In the genomic region with DNA sequence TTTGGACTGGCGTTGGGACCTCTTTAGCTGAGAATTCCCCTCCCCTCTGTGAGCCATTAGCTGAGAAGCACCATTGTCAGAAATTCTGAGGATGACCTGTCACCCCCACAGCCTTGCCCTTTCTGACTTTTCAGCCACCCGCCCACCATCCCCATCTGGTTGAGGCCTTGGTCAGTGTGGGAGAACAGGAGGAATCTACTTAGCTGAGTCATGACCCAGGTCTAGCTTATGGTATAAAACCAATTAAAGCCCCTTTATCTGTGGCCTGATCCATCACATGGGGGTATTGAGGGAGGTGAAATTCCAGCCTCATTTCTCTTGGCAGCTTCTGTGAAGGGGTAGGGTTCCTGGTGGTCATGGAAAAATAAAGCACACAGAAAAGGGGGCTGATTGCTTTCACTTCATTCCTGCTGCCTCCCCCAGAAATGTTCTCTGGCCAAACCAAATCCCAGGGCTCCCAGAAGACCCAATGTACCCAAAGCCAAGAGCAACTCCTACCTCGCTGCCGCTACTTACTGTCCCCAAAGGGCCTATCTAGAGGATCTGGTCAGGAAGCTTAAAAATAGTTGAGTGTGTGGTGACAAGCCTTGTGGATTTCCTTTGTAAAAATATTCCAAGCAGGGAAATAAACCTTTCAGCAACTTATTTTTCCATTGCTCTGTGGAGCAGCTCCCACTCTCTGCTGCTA, we compare ENCODE assay signal across 22 cellular contexts.
DNase-seq lines count a peak whose midpoint lies in the region; ATAC-seq, FAIRE-seq and TF ChIP-seq lines count a peak whose summit lies in the region.
"Had no signal": no experiment of that assay in that cellular context is flagged by ENCODE, and none has a peak within 500 bp of the region (broad histone marks: within the 10 kb centered on the region; RNA-seq: fewer than 3 reads in every experiment).

No MANE protein-coding gene starts in this region.

- no peaks in the 10 kb centered on the region for H3K9me3 ChIP-seq in BLaER1 treated with 17β-estradiol and CSF1 and Interleukin-3, amounts not matched to agents 10 nM and 100 nM (replicated peaks in 1 of 11)
- no peaks in the 10 kb centered on the region for H3K9me3 ChIP-seq in osteoblast (ENCODE audit: low read depth, low read length)
- H3K9me3 ChIP-seq: lower lobe of right lung, spleen had no signal

- H3K27ac Mint-ChIP-seq in T-helper 2 cell treated with Interferon-gamma antibody and Interleukin-4, amounts not matched to agents 5 μg/mL and 100 μg/mL, for 36 hours, result no peak overlapping the region
- H3K27ac Mint-ChIP-seq in activated CD8-positive, alpha-beta T cell treated with anti-CD3 and anti-CD28 coated beads, Interleukin-2, amount 10 ng/mL, durations not matched to agents 7 days and 5 days, result no peak overlapping the region
- H3K27ac Mint-ChIP-seq: activated CD8-positive, alpha-beta T cell treated with anti-CD3 and anti-CD28 coated beads for 36 hours; activated naive CD4-positive, alpha-beta T cell treated with anti-CD3 and anti-CD28 coated beads for 36 hours; CD8-positive, alpha-beta memory T cell; immature natural killer cell; progenitor cell of endocrine pancreas had no signal

- no peak overlapping the region for H3K9ac ChIP-seq in BLaER1 treated with 17β-estradiol and CSF1 and Interleukin-3, amounts not matched to agents 10 nM and 100 nM

- no peaks in the 10 kb centered on the region for H3K36me3 Mint-ChIP-seq in T-helper 2 cell treated with Interferon-gamma antibody and Interleukin-4, amounts not matched to agents 5 μg/mL and 100 μg/mL, for 36 hours (ENCODE audit: low read depth)
- no peaks in the 10 kb centered on the region for H3K36me3 Mint-ChIP-seq in activated CD8-positive, alpha-beta T cell treated with anti-CD3 and anti-CD28 coated beads, Interleukin-2, amount 10 ng/mL, durations not matched to agents 7 days and 5 days (ENCODE audit: low read depth)
- H3K36me3 Mint-ChIP-seq: CD8-positive, alpha-beta memory T cell; immature natural killer cell had no signal

- no peak for ATAC-seq in activated CD8-positive, alpha-beta T cell treated with anti-CD3 and anti-CD28 coated beads, Interleukin-2, amount 10 ng/mL, durations not matched to agents 7 days and 5 days
- no peak for ATAC-seq in HG02884 (IDR thresholded peaks at IDR 0.05; ENCODE audit: unreplicated experiment)
- ATAC-seq: activated CD8-positive, alpha-beta T cell treated with anti-CD3 and anti-CD28 coated beads for 36 hours; activated T-cell treated with anti-CD3 and anti-CD28 coated beads, Interleukin-2, amount 50 U/mL, for 4 hours had no signal

- H3K79me2 ChIP-seq in osteoblast (ENCODE audit: insufficient read depth, low read length), result no peaks in the 10 kb centered on the region

- TF ChIP-seq CTCF in osteoblast (IDR thresholded peaks at IDR 0.05; ENCODE audit: extremely low read depth, low read depth, low read length), result no peak

- no peaks in the 10 kb centered on the region for H3K36me3 ChIP-seq in BLaER1 treated with 17β-estradiol and CSF1 and Interleukin-3, amounts not matched to agents 10 nM and 100 nM
- H3K36me3 ChIP-seq in osteoblast (ENCODE audit: insufficient read depth, low read length), result no peaks in the 10 kb centered on the region
- H3K36me3 ChIP-seq: lower lobe of right lung, spleen had no signal

- CTCF ChIA-PET in activated CD8-positive, alpha-beta T cell treated with anti-CD3 and anti-CD28 coated beads, Interleukin-2, amount 10 ng/mL, durations not matched to agents 7 days and 5 days (lab: Charles Lee), result no interaction called here

- no peaks in the 10 kb centered on the region for H3K27me3 ChIP-seq in BLaER1 treated with 17β-estradiol and CSF1 and Interleukin-3, amounts not matched to agents 10 nM and 100 nM
- no peaks in the 10 kb centered on the region for H3K27me3 ChIP-seq in osteoblast (ENCODE audit: insufficient read depth, low read length)
- H3K27me3 ChIP-seq: spleen had no signal

- POLR2A ChIA-PET in activated CD8-positive, alpha-beta T cell treated with anti-CD3 and anti-CD28 coated beads, Interleukin-2, amount 10 ng/mL, durations not matched to agents 7 days and 5 days (lab: Charles Lee), result no interaction called here

- H3K9me3 Mint-ChIP-seq in T-helper 2 cell treated with Interferon-gamma antibody and Interleukin-4, amounts not matched to agents 5 μg/mL and 100 μg/mL, for 36 hours, result no peaks in the 10 kb centered on the region
- H3K9me3 Mint-ChIP-seq in activated CD8-positive, alpha-beta T cell treated with anti-CD3 and anti-CD28 coated beads, Interleukin-2, amount 10 ng/mL, durations not matched to agents 7 days and 5 days (ENCODE audit: insufficient read depth), result no peaks in the 10 kb centered on the region
- H3K9me3 Mint-ChIP-seq: activated CD8-positive, alpha-beta T cell treated with anti-CD3 and anti-CD28 coated beads for 36 hours; activated naive CD4-positive, alpha-beta T cell treated with anti-CD3 and anti-CD28 coated beads for 36 hours; activated T-cell treated with anti-CD3 and anti-CD28 coated beads, Interleukin-2, amount 50 U/mL, for 4 hours had no signal

- H3K4me3 ChIP-seq in BLaER1 treated with 17β-estradiol and CSF1 and Interleukin-3, amounts not matched to agents 10 nM and 100 nM, result no peak overlapping the region
- no peak overlapping the region for H3K4me3 ChIP-seq in osteoblast (ENCODE audit: insufficient read depth, low read length)
- H3K4me3 ChIP-seq: lower lobe of right lung, spleen had no signal

- H3K27me3 Mint-ChIP-seq in T-helper 2 cell treated with Interferon-gamma antibody and Interleukin-4, amounts not matched to agents 5 μg/mL and 100 μg/mL, for 36 hours (ENCODE audit: low read depth), result no peaks in the 10 kb centered on the region
- H3K27me3 Mint-ChIP-seq in activated CD8-positive, alpha-beta T cell treated with anti-CD3 and anti-CD28 coated beads, Interleukin-2, amount 10 ng/mL, durations not matched to agents 7 days and 5 days (ENCODE audit: low read depth), result no peaks in the 10 kb centered on the region
- H3K27me3 Mint-ChIP-seq: progenitor cell of endocrine pancreas had no signal

- no peak for FAIRE-seq in HTR-8/SVneo (lab: Jason Lieb, UNC)

- no peaks in the 10 kb centered on the region for H4K20me1 ChIP-seq in BLaER1 treated with 17β-estradiol and CSF1 and Interleukin-3, amounts not matched to agents 10 nM and 100 nM
- no peaks in the 10 kb centered on the region for H4K20me1 ChIP-seq in osteoblast (ENCODE audit: insufficient read depth, low read length)

- no peak overlapping the region for H3K27ac ChIP-seq in BLaER1 treated with 17β-estradiol and CSF1 and Interleukin-3, amounts not matched to agents 10 nM and 100 nM
- H3K27ac ChIP-seq in osteoblast (ENCODE audit: low read depth, low read length), result peak overlapping the region; percentile 48
- H3K27ac ChIP-seq: lower lobe of right lung had no signal

- H3K4me1 ChIP-seq in BLaER1 treated with 17β-estradiol and CSF1 and Interleukin-3, amounts not matched to agents 10 nM and 100 nM, result peaks cover 0 to 10% (median 7%) of the 10 kb centered on the region in 10 experiments; a peak in 9 of 20 replicates
- H3K4me1 ChIP-seq in osteoblast (ENCODE audit: insufficient read depth, low read length), result peaks cover 30% of the 10 kb centered on the region
- H3K4me1 ChIP-seq: spleen had no signal

- DNase-seq in HTR-8/SVneo (ENCODE audit: insufficient read length, low spot score) (peak; percentile 6), ecto neural progenitor cell (ENCODE audit: low spot score) (peak; percentile 60), osteoblast (ENCODE audit: insufficient read length, low spot score, missing footprints) (peak; percentile 53), NCI-H2227 treated with DMSO at 0.1 percent for 48 hours (lab: John Stamatoyannopoulos, UW) (no peak)
- no peak for DNase-seq in T-helper 2 cell treated with Interferon-gamma antibody and Interleukin-4, amounts not matched to agents 5 μg/mL and 100 μg/mL, for 36 hours (ENCODE audit: low spot score)
- DNase-seq in activated CD8-positive, alpha-beta T cell treated with anti-CD3 and anti-CD28 coated beads, Interleukin-2, amount 10 ng/mL, durations not matched to agents 7 days and 5 days, result no peak
- DNase-seq: activated CD4-positive, CD25-positive, alpha-beta regulatory T cell; activated CD8-positive, alpha-beta T cell treated with anti-CD3 and anti-CD28 coated beads for 36 hours; activated naive CD4-positive, alpha-beta T cell treated with anti-CD3 and anti-CD28 coated beads for 36 hours; activated T-cell treated with anti-CD3 and anti-CD28 coated beads, Interleukin-2, amount 50 U/mL, for 4 hours; CD8-positive, alpha-beta memory T cell; immature natural killer cell; lower lobe of right lung; NCI-H1105; NCI-H2107; NCI-H526 treated with DMSO at 0.1 percent for 48 hours; spleen; stimulated activated CD4-positive, alpha-beta T cell treated with anti-CD3 and anti-CD28 coated beads, Interleukin-4, amount 100 ng/mL, for 4 hours; T-helper 9 cell had no signal

- H3K4me1 Mint-ChIP-seq in T-helper 2 cell treated with Interferon-gamma antibody and Interleukin-4, amounts not matched to agents 5 μg/mL and 100 μg/mL, for 36 hours (ENCODE audit: low read depth), result no peaks in the 10 kb centered on the region
- no peaks in the 10 kb centered on the region for H3K4me1 Mint-ChIP-seq in activated CD8-positive, alpha-beta T cell treated with anti-CD3 and anti-CD28 coated beads, Interleukin-2, amount 10 ng/mL, durations not matched to agents 7 days and 5 days (ENCODE audit: low read depth)
- H3K4me1 Mint-ChIP-seq: CD8-positive, alpha-beta memory T cell; immature natural killer cell had no signal

- no peak overlapping the region for H3K4me3 Mint-ChIP-seq in T-helper 2 cell treated with Interferon-gamma antibody and Interleukin-4, amounts not matched to agents 5 μg/mL and 100 μg/mL, for 36 hours
- no peak overlapping the region for H3K4me3 Mint-ChIP-seq in activated CD8-positive, alpha-beta T cell treated with anti-CD3 and anti-CD28 coated beads, Interleukin-2, amount 10 ng/mL, durations not matched to agents 7 days and 5 days
- H3K4me3 Mint-ChIP-seq: activated CD8-positive, alpha-beta T cell treated with anti-CD3 and anti-CD28 coated beads for 36 hours; activated naive CD4-positive, alpha-beta T cell treated with anti-CD3 and anti-CD28 coated beads for 36 hours; activated T-cell treated with anti-CD3 and anti-CD28 coated beads, Interleukin-2, amount 50 U/mL, for 4 hours; CD8-positive, alpha-beta memory T cell; immature natural killer cell had no signal

- peak overlapping the region; percentile 6 for H2AFZ ChIP-seq in osteoblast (ENCODE audit: low read length)

- peak overlapping the region in 7 of 11 experiments; percentile 25 to 56 (median 48); a peak in 12 of 22 replicates for H3K4me2 ChIP-seq in BLaER1 treated with 17β-estradiol and CSF1 and Interleukin-3, amounts not matched to agents 10 nM and 100 nM
- H3K4me2 ChIP-seq in osteoblast (ENCODE audit: insufficient read depth, low read length), result peak overlapping the region; percentile 21

Comparison
In these comparisons a context has a peak if more than half of its experiments do, and no peak if none do; other contexts are left out.
1. DNase-seq: peak in HTR-8/SVneo (single experiment), ecto neural progenitor cell (single experiment) and osteoblast (single experiment); none in NCI-H2227 treated with DMSO at 0.1 percent for 48 hours (single experiment), T-helper 2 cell treated with Interferon-gamma antibody and Interleukin-4, amounts not matched to agents 5 μg/mL and 100 μg/mL, for 36 hours (single experiment) and activated CD8-positive, alpha-beta T cell treated with anti-CD3 and anti-CD28 coated beads, Interleukin-2, amount 10 ng/mL, durations not matched to agents 7 days and 5 days (single experiment).